1 cellular context compared by ENCODE assay signal in genomic region chr16:16205864-16206263, GRCh38. TPM values are rescaled to one million over a fixed set of nuclear protein-coding genes. Genes with fewer than 3 reads are reported as not detected.
"Had no signal": no experiment of that assay in that cellular context is flagged by ENCODE, and none has a peak within 500 bp of the region (broad histone marks: within the 10 kb centered on the region; RNA-seq: fewer than 3 reads in every experiment).

No MANE protein-coding gene starts in this region.

RNA-seq across cellular contexts. Expression of gene ABCC6, which starts 17.4 kb away (rescaled TPM):
- total RNA-seq: HT1080 had no signal
